In genomic region chr10:613217-613616, GRCh38 we compare ENCODE assay signal across 14 cellular contexts.
DNase-seq lines count a peak whose midpoint lies in the region; ATAC-seq, FAIRE-seq and TF ChIP-seq lines count a peak whose summit lies in the region.
"Had no signal": no experiment of that assay in that cellular context is flagged by ENCODE, and none has a peak within 500 bp of the region (broad histone marks: within the 10 kb centered on the region; RNA-seq: fewer than 3 reads in every experiment).

No MANE protein-coding gene starts in this region.

- no peak overlapping the region for H3K4me3 ChIP-seq in bronchial epithelial cell (ENCODE audit: low read depth, low read length)
- H3K4me3 ChIP-seq in left lung = no peak overlapping the region
- H3K4me3 ChIP-seq in upper lobe of right lung = no peak overlapping the region
- H3K4me3 ChIP-seq in CD4-positive, alpha-beta memory T cell (ENCODE audit: low read length in 2 of 2) = no peak overlapping the region

- H3K27me3 ChIP-seq in bronchial epithelial cell (ENCODE audit: control insufficient read depth, insufficient read depth, low read length) (no peaks in the 10 kb centered on the region), left lung (peaks cover 0 to 7% of the 10 kb centered on the region in 2 donors), upper lobe of right lung (no peaks in the 10 kb centered on the region)
- H3K27me3 ChIP-seq in CD4-positive, alpha-beta memory T cell (ENCODE audit: insufficient read depth, low read length) = no peaks in the 10 kb centered on the region

- H3K9me3 ChIP-seq in left lung = no peaks in the 10 kb centered on the region
- no peaks in the 10 kb centered on the region for H3K9me3 ChIP-seq in upper lobe of right lung
- no peaks in the 10 kb centered on the region for H3K9me3 ChIP-seq in CD4-positive, alpha-beta memory T cell (ENCODE audit: control insufficient read depth in 1 of 2, low read length in 2 of 2)

- no peaks in the 10 kb centered on the region for H3K36me3 Mint-ChIP-seq in CD4-positive, alpha-beta memory T cell

- no peak for TF ChIP-seq CTCF in bronchial epithelial cell (IDR thresholded peaks at IDR 0.05; ENCODE audit: insufficient read depth, low read length, severe bottlenecking)
- TF ChIP-seq CTCF in left lung (IDR thresholded peaks at IDR 0.05) = no peak
- no peak for TF ChIP-seq CTCF in upper lobe of right lung (IDR thresholded peaks at IDR 0.05)

- H3K27ac ChIP-seq in left lung (no peak overlapping the region), upper lobe of right lung (no peak overlapping the region)
- H3K27ac ChIP-seq in CD4-positive, alpha-beta memory T cell (ENCODE audit: low read depth, low read length) = no peak overlapping the region

- H3K4me1 Mint-ChIP-seq in CD4-positive, alpha-beta memory T cell = peaks cover 0 to 4% (median 1%) of the 10 kb centered on the region in 4 donors

- CTCF ChIA-PET in CD4-positive, alpha-beta memory T cell (lab: Charles Lee; ENCODE audit: partially characterized antibody) = no interaction called here

- no peak overlapping the region for H3K27ac Mint-ChIP-seq in CD4-positive, alpha-beta memory T cell
- H3K27ac Mint-ChIP-seq: activated naive CD8-positive, alpha-beta T cell had no signal

- peak; percentile 86 for ATAC-seq in left lung
- ATAC-seq in upper lobe of right lung = peak; percentile 84
- no peak for ATAC-seq in GM18858 (IDR thresholded peaks at IDR 0.05; ENCODE audit: unreplicated experiment)

- DNase-seq in NCI-H146 (lab: John Stamatoyannopoulos, UW) (peak; percentile 85), bronchial epithelial cell (ENCODE audit: low read depth) (peak; percentile 68), left lung (peak; percentile 64 to 65), upper lobe of right lung (peak; percentile 72)
- DNase-seq in activated CD8-positive, alpha-beta memory T cell treated with anti-CD3 and anti-CD28 coated beads, Interleukin-2, amount 50 U/mL, for 4 hours = no peak
- no peak for DNase-seq in CD4-positive, alpha-beta memory T cell
- DNase-seq: activated CD4-positive, alpha-beta T cell treated with anti-CD3 and anti-CD28 coated beads, Interleukin-2, amount 50 U/mL, for 4 hours; effector CD4-positive, alpha-beta T cell; NCI-H82; stimulated activated CD4-positive, alpha-beta T cell treated with anti-CD3 and anti-CD28 coated beads, Interleukin-1b, Interleukin-23, amount 100 ng/mL, for 48 hours; T-helper 1 cell had no signal

- no peak for FAIRE-seq in bronchial epithelial cell (lab: Jason Lieb, UNC)

- no peak overlapping the region for H3K4me3 Mint-ChIP-seq in CD4-positive, alpha-beta memory T cell
- H3K4me3 Mint-ChIP-seq: activated naive CD8-positive, alpha-beta T cell; neural crest cell had no signal

- POLR2A ChIA-PET in CD4-positive, alpha-beta memory T cell (lab: Charles Lee; ENCODE audit: partially characterized antibody) = no interaction called here

- intact Hi-C loops in left lung (cut with DNase I) (no loop called here), upper lobe of right lung (cut with DNase I) (no loop called here)
- intact Hi-C loops in CD4-positive, alpha-beta memory T cell (cut with micrococcal nuclease) = no loop called here

- no peaks in the 10 kb centered on the region for H3K9me3 Mint-ChIP-seq in CD4-positive, alpha-beta memory T cell
- H3K9me3 Mint-ChIP-seq: neural crest cell had no signal

- H3K36me3 ChIP-seq in bronchial epithelial cell (ENCODE audit: control insufficient read depth, insufficient read depth, low read length) (no peaks in the 10 kb centered on the region), left lung (no peaks in the 10 kb centered on the region), upper lobe of right lung (no peaks in the 10 kb centered on the region)
- H3K36me3 ChIP-seq in CD4-positive, alpha-beta memory T cell (ENCODE audit: insufficient read depth, low read length) = no peaks in the 10 kb centered on the region

- H3K4me1 ChIP-seq in left lung (peaks cover 9 to 13% of the 10 kb centered on the region in 2 donors), upper lobe of right lung (peaks cover 16% of the 10 kb centered on the region)
- no peaks in the 10 kb centered on the region for H3K4me1 ChIP-seq in CD4-positive, alpha-beta memory T cell (ENCODE audit: insufficient read depth, low read length)

- peaks cover 1 to 6% of the 10 kb centered on the region in 2 donors for H3K27me3 Mint-ChIP-seq in CD4-positive, alpha-beta memory T cell

Comparison
In these comparisons a context has a peak if more than half of its experiments do, and no peak if none do; other contexts are left out.
1. DNase-seq: peak in NCI-H146 (single experiment), bronchial epithelial cell (single experiment), left lung (2 of 2) and upper lobe of right lung (single experiment); none in activated CD8-positive, alpha-beta memory T cell treated with anti-CD3 and anti-CD28 coated beads, Interleukin-2, amount 50 U/mL, for 4 hours (single experiment) and CD4-positive, alpha-beta memory T cell (0 of 5).